In genomic region chr19:44904426-44904994, GRCh38 we compare ENCODE assay signal across 2 cellular contexts.
TF ChIP-seq lines count a peak whose summit lies in the region.

No MANE protein-coding gene starts in this region.

TF ChIP-seq in WTC11, 78 proteins besides CTCF, POLR2A, EP300 and RAD21 (continues in another document):
- TF ChIP-seq KAT7 (CRISPR knock-in tag; IDR thresholded peaks at IDR 0.05; ENCODE audit: borderline replicate concordance): no peak
- no peak for TF ChIP-seq MXD4 (CRISPR knock-in tag; IDR thresholded peaks at IDR 0.05; ENCODE audit: borderline replicate concordance)
- TF ChIP-seq CBFB (CRISPR knock-in tag; IDR thresholded peaks at IDR 0.05; ENCODE audit: low read depth): no peak
- 0 out of 2 replicates have a peak, but pooled peaks have one; percentile 23 for TF ChIP-seq ZNF671 (CRISPR knock-in tag; IDR thresholded peaks at IDR 0.05)
- TF ChIP-seq, protein P1, sequence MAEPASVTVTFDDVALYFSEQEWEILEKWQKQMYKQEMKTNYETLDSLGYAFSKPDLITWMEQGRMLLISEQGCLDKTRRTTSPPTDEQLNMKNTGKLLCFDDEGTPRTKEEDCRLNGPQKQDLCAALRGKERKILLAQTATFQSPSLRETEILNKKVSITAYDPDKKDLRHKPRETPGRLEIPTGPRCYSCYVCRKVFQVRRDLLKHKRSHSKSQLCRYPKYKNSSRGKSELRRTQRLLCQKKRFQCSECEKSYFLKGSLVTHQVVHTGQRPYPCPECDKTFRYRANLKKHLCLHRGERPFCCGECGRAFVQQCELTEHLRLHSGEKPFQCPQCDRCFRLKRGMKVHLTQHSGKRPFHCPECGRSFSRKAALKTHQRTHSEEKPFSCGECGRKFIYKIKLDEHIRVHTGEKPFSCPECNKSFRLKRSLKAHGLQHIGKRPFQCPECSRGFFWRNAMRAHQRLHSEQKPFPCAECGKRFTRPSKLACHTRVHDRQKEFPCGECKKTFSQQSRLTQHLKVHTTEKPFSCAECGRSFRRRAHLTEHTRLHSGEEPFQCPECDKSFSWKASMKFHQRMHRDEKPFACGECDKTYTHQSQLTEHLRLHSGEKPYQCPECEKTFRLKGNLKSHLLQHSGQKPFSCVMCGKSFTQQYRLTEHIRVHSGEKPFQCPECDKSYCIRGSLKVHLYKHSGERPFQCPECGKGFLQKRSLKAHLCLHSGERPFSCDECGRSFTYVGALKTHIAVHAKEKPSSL (CRISPR knock-in tag; conservative IDR thresholded peaks at IDR 0.05): no peak
- TF ChIP-seq, protein P2, sequence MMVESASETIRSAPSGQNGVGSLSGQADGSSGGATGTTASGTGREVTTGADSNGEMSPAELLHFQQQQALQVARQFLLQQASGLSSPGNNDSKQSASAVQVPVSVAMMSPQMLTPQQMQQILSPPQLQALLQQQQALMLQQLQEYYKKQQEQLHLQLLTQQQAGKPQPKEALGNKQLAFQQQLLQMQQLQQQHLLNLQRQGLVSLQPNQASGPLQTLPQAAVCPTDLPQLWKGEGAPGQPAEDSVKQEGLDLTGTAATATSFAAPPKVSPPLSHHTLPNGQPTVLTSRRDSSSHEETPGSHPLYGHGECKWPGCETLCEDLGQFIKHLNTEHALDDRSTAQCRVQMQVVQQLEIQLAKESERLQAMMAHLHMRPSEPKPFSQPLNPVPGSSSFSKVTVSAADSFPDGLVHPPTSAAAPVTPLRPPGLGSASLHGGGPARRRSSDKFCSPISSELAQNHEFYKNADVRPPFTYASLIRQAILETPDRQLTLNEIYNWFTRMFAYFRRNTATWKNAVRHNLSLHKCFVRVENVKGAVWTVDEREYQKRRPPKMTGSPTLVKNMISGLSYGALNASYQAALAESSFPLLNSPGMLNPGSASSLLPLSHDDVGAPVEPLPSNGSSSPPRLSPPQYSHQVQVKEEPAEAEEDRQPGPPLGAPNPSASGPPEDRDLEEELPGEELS (CRISPR knock-in tag; IDR thresholded peaks at IDR 0.05): no peak
- TF ChIP-seq NR1H2 (CRISPR knock-in tag; IDR thresholded peaks at IDR 0.05): no peak
- no peak for TF ChIP-seq ZNF232 (CRISPR knock-in tag; IDR thresholded peaks at IDR 0.05)
- TF ChIP-seq HMGA2 (CRISPR knock-in tag; IDR thresholded peaks at IDR 0.05): no peak
- TF ChIP-seq FOXK1 (CRISPR knock-in tag; IDR thresholded peaks at IDR 0.05): no peak
- TF ChIP-seq, protein P3, sequence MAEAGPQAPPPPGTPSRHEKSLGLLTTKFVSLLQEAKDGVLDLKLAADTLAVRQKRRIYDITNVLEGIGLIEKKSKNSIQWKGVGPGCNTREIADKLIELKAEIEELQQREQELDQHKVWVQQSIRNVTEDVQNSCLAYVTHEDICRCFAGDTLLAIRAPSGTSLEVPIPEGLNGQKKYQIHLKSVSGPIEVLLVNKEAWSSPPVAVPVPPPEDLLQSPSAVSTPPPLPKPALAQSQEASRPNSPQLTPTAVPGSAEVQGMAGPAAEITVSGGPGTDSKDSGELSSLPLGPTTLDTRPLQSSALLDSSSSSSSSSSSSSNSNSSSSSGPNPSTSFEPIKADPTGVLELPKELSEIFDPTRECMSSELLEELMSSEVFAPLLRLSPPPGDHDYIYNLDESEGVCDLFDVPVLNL (CRISPR knock-in tag; IDR thresholded peaks at IDR 0.05; ENCODE audit: borderline replicate concordance, low read depth): no peak
- TF ChIP-seq NFYB (CRISPR knock-in tag; conservative IDR thresholded peaks at IDR 0.05; ENCODE audit: low read depth): no peak
- TF ChIP-seq, protein P4, sequence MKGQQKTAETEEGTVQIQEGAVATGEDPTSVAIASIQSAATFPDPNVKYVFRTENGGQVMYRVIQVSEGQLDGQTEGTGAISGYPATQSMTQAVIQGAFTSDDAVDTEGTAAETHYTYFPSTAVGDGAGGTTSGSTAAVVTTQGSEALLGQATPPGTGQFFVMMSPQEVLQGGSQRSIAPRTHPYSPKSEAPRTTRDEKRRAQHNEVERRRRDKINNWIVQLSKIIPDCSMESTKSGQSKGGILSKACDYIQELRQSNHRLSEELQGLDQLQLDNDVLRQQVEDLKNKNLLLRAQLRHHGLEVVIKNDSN (CRISPR knock-in tag; IDR thresholded peaks at IDR 0.05): no peak
- no peak for TF ChIP-seq FOXP1 (CRISPR knock-in tag; IDR thresholded peaks at IDR 0.05; ENCODE audit: borderline replicate concordance)
- TF ChIP-seq, protein P5, sequence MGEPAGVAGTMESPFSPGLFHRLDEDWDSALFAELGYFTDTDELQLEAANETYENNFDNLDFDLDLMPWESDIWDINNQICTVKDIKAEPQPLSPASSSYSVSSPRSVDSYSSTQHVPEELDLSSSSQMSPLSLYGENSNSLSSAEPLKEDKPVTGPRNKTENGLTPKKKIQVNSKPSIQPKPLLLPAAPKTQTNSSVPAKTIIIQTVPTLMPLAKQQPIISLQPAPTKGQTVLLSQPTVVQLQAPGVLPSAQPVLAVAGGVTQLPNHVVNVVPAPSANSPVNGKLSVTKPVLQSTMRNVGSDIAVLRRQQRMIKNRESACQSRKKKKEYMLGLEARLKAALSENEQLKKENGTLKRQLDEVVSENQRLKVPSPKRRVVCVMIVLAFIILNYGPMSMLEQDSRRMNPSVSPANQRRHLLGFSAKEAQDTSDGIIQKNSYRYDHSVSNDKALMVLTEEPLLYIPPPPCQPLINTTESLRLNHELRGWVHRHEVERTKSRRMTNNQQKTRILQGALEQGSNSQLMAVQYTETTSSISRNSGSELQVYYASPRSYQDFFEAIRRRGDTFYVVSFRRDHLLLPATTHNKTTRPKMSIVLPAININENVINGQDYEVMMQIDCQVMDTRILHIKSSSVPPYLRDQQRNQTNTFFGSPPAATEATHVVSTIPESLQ (CRISPR knock-in tag; IDR thresholded peaks at IDR 0.05): no peak
- no peak for TF ChIP-seq PREB (CRISPR knock-in tag; IDR thresholded peaks at IDR 0.05; ENCODE audit: borderline replicate concordance)
- TF ChIP-seq RELA (CRISPR knock-in tag; IDR thresholded peaks at IDR 0.05; ENCODE audit: borderline replicate concordance): no peak
- TF ChIP-seq ATF1 (CRISPR knock-in tag; IDR thresholded peaks at IDR 0.05): no peak
- no peak for TF ChIP-seq NR3C1 (CRISPR knock-in tag; conservative IDR thresholded peaks at IDR 0.05; ENCODE audit: low read depth)
- no peak for TF ChIP-seq CDX4 (CRISPR knock-in tag; IDR thresholded peaks at IDR 0.05; ENCODE audit: borderline replicate concordance)

TF ChIP-seq in HepG2, 621 proteins besides CTCF, POLR2A, EP300 and RAD21 (continues in another document):
- TF ChIP-seq ZSCAN21 (CRISPR knock-in tag; IDR thresholded peaks at IDR 0.05; ENCODE audit: borderline replicate concordance): 0 out of 2 replicates have a peak, but pooled peaks have one; percentile 12
- 0 out of 2 replicates have a peak, but pooled peaks have one; percentile 13 for TF ChIP-seq ZNF501 (CRISPR knock-in tag; IDR thresholded peaks at IDR 0.05)
- peak; percentile 99 for TF ChIP-seq ZNF768 (CRISPR knock-in tag; IDR thresholded peaks at IDR 0.05)
- 0 out of 2 replicates have a peak, but pooled peaks have one; percentile 14 for TF ChIP-seq ZNF772 (CRISPR knock-in tag; IDR thresholded peaks at IDR 0.05)
- TF ChIP-seq ZNF550 (CRISPR knock-in tag; IDR thresholded peaks at IDR 0.05; ENCODE audit: borderline replicate concordance): 0 out of 2 replicates have a peak, but pooled peaks have one; percentile 48
- no peak for TF ChIP-seq ZNF136 (CRISPR knock-in tag; IDR thresholded peaks at IDR 0.05; ENCODE audit: low read depth)
- TF ChIP-seq ZSCAN25 (CRISPR knock-in tag; IDR thresholded peaks at IDR 0.05): peak; percentile 13; the same call in 1 of the 2 replicates
- TF ChIP-seq ZC3H4 (CRISPR knock-in tag; IDR thresholded peaks at IDR 0.05; ENCODE audit: borderline replicate concordance): 0 out of 2 replicates have a peak, but pooled peaks have one; percentile 35
- TF ChIP-seq HIVEP1 (CRISPR knock-in tag; IDR thresholded peaks at IDR 0.05): peak; percentile 29; the same call in 1 of the 2 replicates
- TF ChIP-seq ZNF567 (CRISPR knock-in tag; IDR thresholded peaks at IDR 0.05; ENCODE audit: borderline replicate concordance): no peak
- TF ChIP-seq ZMAT5 (CRISPR knock-in tag; IDR thresholded peaks at IDR 0.05; ENCODE audit: borderline replicate concordance, low read depth): no peak
- peak; percentile 21; the same call in 1 of the 2 replicates for TF ChIP-seq SMC3 (IDR thresholded peaks at IDR 0.05; ENCODE audit: low read length)
- 0 out of 2 replicates have a peak, but pooled peaks have one; percentile 4 for TF ChIP-seq KMT2B (CRISPR knock-in tag; IDR thresholded peaks at IDR 0.05)
- peak; percentile 46; the same call in 1 of the 2 replicates for TF ChIP-seq RCOR2 (CRISPR knock-in tag; IDR thresholded peaks at IDR 0.05)
- 0 out of 2 replicates have a peak, but pooled peaks have one; percentile 33 for TF ChIP-seq ZNF710 (CRISPR knock-in tag; IDR thresholded peaks at IDR 0.05; ENCODE audit: borderline replicate concordance)
- TF ChIP-seq, protein P6, sequence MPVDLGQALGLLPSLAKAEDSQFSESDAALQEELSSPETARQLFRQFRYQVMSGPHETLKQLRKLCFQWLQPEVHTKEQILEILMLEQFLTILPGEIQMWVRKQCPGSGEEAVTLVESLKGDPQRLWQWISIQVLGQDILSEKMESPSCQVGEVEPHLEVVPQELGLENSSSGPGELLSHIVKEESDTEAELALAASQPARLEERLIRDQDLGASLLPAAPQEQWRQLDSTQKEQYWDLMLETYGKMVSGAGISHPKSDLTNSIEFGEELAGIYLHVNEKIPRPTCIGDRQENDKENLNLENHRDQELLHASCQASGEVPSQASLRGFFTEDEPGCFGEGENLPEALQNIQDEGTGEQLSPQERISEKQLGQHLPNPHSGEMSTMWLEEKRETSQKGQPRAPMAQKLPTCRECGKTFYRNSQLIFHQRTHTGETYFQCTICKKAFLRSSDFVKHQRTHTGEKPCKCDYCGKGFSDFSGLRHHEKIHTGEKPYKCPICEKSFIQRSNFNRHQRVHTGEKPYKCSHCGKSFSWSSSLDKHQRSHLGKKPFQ (CRISPR knock-in tag; IDR thresholded peaks at IDR 0.05; ENCODE audit: insufficient replicate concordance): peak; percentile 13
- 0 out of 2 replicates have a peak, but pooled peaks have one; percentile 52 for TF ChIP-seq ZMAT3 (CRISPR knock-in tag; conservative IDR thresholded peaks at IDR 0.05)
- 0 out of 2 replicates have a peak, but pooled peaks have one; percentile 25 for TF ChIP-seq TARDBP (CRISPR knock-in tag; IDR thresholded peaks at IDR 0.05)
- peak; percentile 95 for TF ChIP-seq ZBTB7A (CRISPR knock-in tag; IDR thresholded peaks at IDR 0.05)
- TF ChIP-seq ZNF441 (CRISPR knock-in tag; IDR thresholded peaks at IDR 0.05; ENCODE audit: borderline replicate concordance): peak; percentile 31; the same call in 1 of the 2 replicates
